ENCODE assay signal across 18 cellular contexts in the genomic region with DNA sequence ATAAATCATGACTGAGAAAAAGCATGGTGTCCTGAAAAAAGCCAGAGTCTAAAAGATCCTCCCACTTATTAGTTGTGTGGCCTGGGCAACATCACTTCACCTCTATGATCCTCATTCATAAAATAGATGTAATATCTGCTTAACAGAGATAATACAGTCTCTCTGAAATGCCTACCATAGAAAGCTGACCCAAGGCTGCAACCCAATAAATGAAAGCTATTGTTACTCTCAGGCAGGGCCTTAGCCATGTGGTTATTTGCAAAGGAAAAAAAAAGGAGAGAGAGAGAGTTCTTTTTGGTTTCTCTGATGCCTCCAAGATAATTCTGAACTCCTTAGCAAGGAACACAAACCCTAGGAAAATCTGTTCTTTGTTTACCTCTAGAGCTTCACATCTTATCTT. TPM values are rescaled to one million over a fixed set of nuclear protein-coding genes. Genes with fewer than 3 reads are reported as not detected.
DNase-seq lines count a peak whose midpoint lies in the region; ATAC-seq and TF ChIP-seq lines count a peak whose summit lies in the region.
"Had no signal": no experiment of that assay in that cellular context is flagged by ENCODE, and none has a peak within 500 bp of the region (broad histone marks: within the 10 kb centered on the region; RNA-seq: fewer than 3 reads in every experiment).

No MANE protein-coding gene starts in this region.

- H3K9me3 Mint-ChIP-seq in nephron progenitor cell, result no peaks in the 10 kb centered on the region
- H3K9me3 Mint-ChIP-seq: GM23338, H9 had no signal

- no peak overlapping the region for H3K27ac Mint-ChIP-seq in nephron progenitor cell
- H3K27ac Mint-ChIP-seq: CD14-positive monocyte; CD8-positive, alpha-beta memory T cell; GM23338; H9; HFFc6 had no signal

- intact Hi-C loops in right cardiac atrium (cut with DNase I), result loop anchor here in 1 of 4 donors (10.0 kb wide), 1 partner anchor 110 kb away; no protein-coding TSS in a partner anchor

- no peaks in the 10 kb centered on the region for H3K27me3 ChIP-seq in right cardiac atrium (ENCODE audit: control insufficient read depth, insufficient read depth)

- H3K4me1 Mint-ChIP-seq in nephron progenitor cell, result no peaks in the 10 kb centered on the region
- H3K4me1 Mint-ChIP-seq: CD14-positive monocyte; CD8-positive, alpha-beta memory T cell; GM23338; H9 had no signal

- H3K4me1 ChIP-seq in right cardiac atrium (ENCODE audit: control insufficient read depth, insufficient read depth, low read length), result peaks cover 3% of the 10 kb centered on the region
- H3K4me1 ChIP-seq: A549 had no signal

- no peak for TF ChIP-seq CTCF in nephron progenitor cell (IDR thresholded peaks at IDR 0.05)

- ATAC-seq in right cardiac atrium, result no peak
- ATAC-seq: A549, GM12878, GM23338, HepG2 had no signal

- H3K9me3 ChIP-seq in right cardiac atrium (ENCODE audit: control insufficient read depth, low read length), result no peaks in the 10 kb centered on the region
- H3K9me3 ChIP-seq: A549 had no signal

- peaks cover 11% of the 10 kb centered on the region for H3K27me3 Mint-ChIP-seq in nephron progenitor cell (ENCODE audit: low read depth, poor library complexity)

- no peaks in the 10 kb centered on the region for H3K36me3 Mint-ChIP-seq in nephron progenitor cell (ENCODE audit: low read depth)
- H3K36me3 Mint-ChIP-seq: CD14-positive monocyte; CD8-positive, alpha-beta memory T cell had no signal

- H3K27ac ChIP-seq in temporal lobe (ENCODE audit: low read depth, low read length), result peak overlapping the region; percentile 82
- no peak overlapping the region for H3K27ac ChIP-seq in right cardiac atrium (ENCODE audit: low read length)
- H3K27ac ChIP-seq: A549 had no signal

- no peak overlapping the region for H3K4me3 Mint-ChIP-seq in nephron progenitor cell
- H3K4me3 Mint-ChIP-seq: CD14-positive monocyte; CD8-positive, alpha-beta memory T cell; GM23338; H9; HFFc6 had no signal

- no peak overlapping the region for H3K4me3 ChIP-seq in right cardiac atrium (ENCODE audit: low read length)
- H3K4me3 ChIP-seq: A549, GM12878, GM23338 had no signal

- peak; percentile 23 for DNase-seq in SK-N-DZ (ENCODE audit: low spot score)
- peak; percentile 71 for DNase-seq in epidermal melanocyte (ENCODE audit: insufficient read length, low spot score)
- DNase-seq in medulla oblongata (ENCODE audit: extremely low spot score), result peak; percentile 69
- no peak for DNase-seq in nephron progenitor cell
- DNase-seq in right cardiac atrium, result no peak
- no peak for DNase-seq in DMS79 treated with DMSO at 0.1 percent for 48 hours (lab: John Stamatoyannopoulos, UW)
- DNase-seq: CD8-positive, alpha-beta memory T cell; DMS 273 treated with DMSO at 0.1 percent for 48 hours; H9; HFFc6 had no signal

RNA-seq across cellular contexts. Expression of a gene that starts 7.9 kb away (rescaled TPM):
- polyA plus RNA-seq in SK-N-DZ (2014; cell fraction: cytosol; rRNA removed), result 6.2 and 8.8 TPM in 2 replicates
- 5.5 and 7.0 TPM in 2 replicates for polyA plus RNA-seq in SK-N-DZ (2014; cell fraction: nucleus; rRNA removed)
- total RNA-seq in temporal lobe (15.2 TPM), right cardiac atrium (1 to 10 TPM; 3.2 to 6.8 (median 5.9) TPM)
- polyA plus RNA-seq in right cardiac atrium, result 3.4 TPM
- total RNA-seq: CD8-positive, alpha-beta memory T cell; G401; HFFc6 had no signal
- polyA plus RNA-seq: A549; BJ; CD14-positive monocyte; CD8-positive, alpha-beta memory T cell had no signal

Comparison
In these comparisons a context has a peak if more than half of its experiments do, and no peak if none do; other contexts are left out.
1. DNase-seq: peak in SK-N-DZ (single experiment), epidermal melanocyte (single experiment) and medulla oblongata (single experiment); none in nephron progenitor cell (single experiment), right cardiac atrium (0 of 3) and DMS79 treated with DMSO at 0.1 percent for 48 hours (single experiment).